In genomic region chrX:147803948-147804347, GRCh38 we compare ENCODE assay signal across 9 cellular contexts.
DNase-seq lines count a peak whose midpoint lies in the region; ATAC-seq and TF ChIP-seq lines count a peak whose summit lies in the region.
"Had no signal": no experiment of that assay in that cellular context is flagged by ENCODE, and none has a peak within 500 bp of the region (broad histone marks: within the 10 kb centered on the region; RNA-seq: fewer than 3 reads in every experiment).

No MANE protein-coding gene starts in this region.

- H3K27me3 ChIP-seq in OCI-LY1 (ENCODE audit: insufficient read depth, low read length) (no peaks in the 10 kb centered on the region), osteoblast (ENCODE audit: insufficient read depth, low read length) (no peaks in the 10 kb centered on the region)

- no peaks in the 10 kb centered on the region for H3F3A ChIP-seq in OCI-LY1 (ENCODE audit: insufficient read depth, low read length)

- no peaks in the 10 kb centered on the region for H3K9me2 ChIP-seq in OCI-LY1 (ENCODE audit: low read depth, low read length)

- TF ChIP-seq CTCF in GM12873 (IDR thresholded peaks at IDR 0.05; ENCODE audit: insufficient read depth, low read depth, low read length, missing control alignments) (peak; percentile 49), HEK293 (tag by site-specific recombination; IDR thresholded peaks at IDR 0.05) (no peak; the same call in 1 of the 2 replicates), OCI-LY1 (IDR thresholded peaks at IDR 0.05; ENCODE audit: low read length) (peak; percentile 53), osteoblast (IDR thresholded peaks at IDR 0.05; ENCODE audit: extremely low read depth, low read depth, low read length) (no peak)

- H3K79me2 ChIP-seq in OCI-LY1 (ENCODE audit: insufficient read depth, low read length) (no peaks in the 10 kb centered on the region), osteoblast (ENCODE audit: insufficient read depth, low read length) (no peaks in the 10 kb centered on the region)

- POLR2A ChIA-PET in HEK293 (lab: Yijun Ruan, JAX), result no interaction called here

- CTCF ChIA-PET in HEK293 (lab: Yijun Ruan, JAX), result interaction anchor here (0.6 to 2.7 kb wide), 10 partner anchors 10 to 562 kb away, joined by 3 to 25 read pairs (median 3); no protein-coding TSS in a partner anchor

- no peaks in the 10 kb centered on the region for H3K4me1 ChIP-seq in HEK293 (ENCODE audit: control insufficient read depth, insufficient read depth, low read length)
- H3K4me1 ChIP-seq in OCI-LY1 (ENCODE audit: insufficient read depth, low read length, severe bottlenecking), result no peaks in the 10 kb centered on the region
- no peaks in the 10 kb centered on the region for H3K4me1 ChIP-seq in osteoblast (ENCODE audit: insufficient read depth, low read length)

- H3K4me3 ChIP-seq in HEK293 (ENCODE audit: low read depth, low read length), result no peak overlapping the region
- H3K4me3 ChIP-seq in OCI-LY1 (ENCODE audit: low read depth, low read length, poor library complexity, severe bottlenecking), result no peak overlapping the region
- no peak overlapping the region for H3K4me3 ChIP-seq in osteoblast (ENCODE audit: insufficient read depth, low read length)

- no peak for ATAC-seq in GM21528 (IDR thresholded peaks at IDR 0.05; ENCODE audit: low FRiP score, unreplicated experiment)

- H3K9me3 ChIP-seq in HEK293 (ENCODE audit: control insufficient read depth, insufficient read depth, low read depth, low read length), result no peaks in the 10 kb centered on the region
- H3K9me3 ChIP-seq in OCI-LY1 (ENCODE audit: low read length), result no peaks in the 10 kb centered on the region
- H3K9me3 ChIP-seq in osteoblast (ENCODE audit: low read depth, low read length), result peaks cover 2% of the 10 kb centered on the region

- H4K20me1 ChIP-seq in OCI-LY1 (ENCODE audit: insufficient read depth, low read length) (no peaks in the 10 kb centered on the region), osteoblast (ENCODE audit: insufficient read depth, low read length) (no peaks in the 10 kb centered on the region)

- H3K36me3 ChIP-seq in HEK293 (ENCODE audit: control insufficient read depth in 2 of 2, insufficient read depth in 1 of 2, low read length in 2 of 2) (no peaks in the 10 kb centered on the region), OCI-LY1 (ENCODE audit: insufficient read depth, low read length) (no peaks in the 10 kb centered on the region), osteoblast (ENCODE audit: insufficient read depth, low read length) (no peaks in the 10 kb centered on the region)

- H3K9ac ChIP-seq in OCI-LY1 (ENCODE audit: low read length), result no peak overlapping the region

- H3K27ac ChIP-seq in HEK293 (ENCODE audit: extremely low read depth, low read depth, low read length), result no peak overlapping the region
- H3K27ac ChIP-seq in OCI-LY1 (ENCODE audit: low read depth, low read length, poor library complexity, severe bottlenecking), result no peak overlapping the region
- no peak overlapping the region for H3K27ac ChIP-seq in osteoblast (ENCODE audit: low read depth, low read length)
- H3K27ac ChIP-seq: epithelial cell of prostate had no signal

- H2AFZ ChIP-seq in OCI-LY1 (ENCODE audit: low read length) (no peak overlapping the region), osteoblast (ENCODE audit: low read length) (no peak overlapping the region)

- H3K4me2 ChIP-seq in OCI-LY1 (ENCODE audit: low read length), result no peak overlapping the region
- no peak overlapping the region for H3K4me2 ChIP-seq in osteoblast (ENCODE audit: insufficient read depth, low read length)

- DNase-seq in inferior parietal cortex (ENCODE audit: extremely low spot score), result peak; percentile 8
- DNase-seq in MV-4-11 (lab: John Stamatoyannopoulos, UW), result no peak
- DNase-seq in osteoblast (ENCODE audit: insufficient read length, low spot score, missing footprints), result no peak
- DNase-seq in AG08396 (ENCODE audit: low spot score), result no peak

TF ChIP-seq in HEK293, 187 proteins besides CTCF, POLR2A, EP300 and RAD21:
- peak; percentile 57 for TF ChIP-seq ZNF654 (tag by site-specific recombination; IDR thresholded peaks at IDR 0.05; ENCODE audit: low read depth)
- no peak for TF ChIP-seq ZNF670 (tag by site-specific recombination; IDR thresholded peaks at IDR 0.05; ENCODE audit: low read depth)

Comparison
In these comparisons a context has a peak if more than half of its experiments do, and no peak if none do; other contexts are left out.
1. CTCF ChIP-seq: peak in GM12873 (single experiment) and OCI-LY1 (single experiment); none in HEK293 (single experiment) and osteoblast (single experiment).